Comparison of ENCODE assay signal across 13 cellular contexts in the genomic region with DNA sequence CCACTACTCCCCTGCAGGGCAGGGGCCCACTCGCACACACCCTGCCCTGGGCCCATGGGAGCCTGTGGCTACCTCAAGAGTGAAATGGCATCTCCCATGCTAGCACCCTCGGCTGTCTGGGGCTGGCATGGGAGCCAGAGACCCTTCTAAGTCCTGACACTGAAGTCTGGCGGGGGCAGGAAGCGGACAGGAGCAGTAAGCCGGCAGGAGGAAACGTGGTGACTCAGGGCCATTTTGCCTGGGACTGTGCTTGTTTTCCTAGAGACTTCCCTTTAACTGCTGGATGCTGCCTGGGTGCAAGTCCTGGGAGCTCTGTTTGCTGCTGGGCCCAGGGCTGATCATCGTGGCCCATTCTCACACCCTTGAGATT. TPM values are rescaled to one million over a fixed set of nuclear protein-coding genes. Genes with fewer than 3 reads are reported as not detected.
DNase-seq lines count a peak whose midpoint lies in the region; ATAC-seq and TF ChIP-seq lines count a peak whose summit lies in the region.
"Had no signal": no experiment of that assay in that cellular context is flagged by ENCODE, and none has a peak within 500 bp of the region (broad histone marks: within the 10 kb centered on the region; RNA-seq: fewer than 3 reads in every experiment).

No MANE protein-coding gene starts in this region.

- peaks cover 16% of the 10 kb centered on the region for H3K79me2 ChIP-seq in PC-3 (ENCODE audit: low read length)

- H3K9me3 Mint-ChIP-seq in endodermal cell = no peaks in the 10 kb centered on the region
- no peaks in the 10 kb centered on the region for H3K9me3 Mint-ChIP-seq in stimulated activated memory B cell treated with anti-CD40 and anti-IgM and Interleukin-4, amounts not matched to agents 10 μg/mL and 1 μg/mL and 100 μg/mL, for 72 hours
- H3K9me3 Mint-ChIP-seq: naive thymus-derived CD8-positive, alpha-beta T cell had no signal

- no TSS peak for BruUV-seq in PC-3 (replicated peaks; lab: Mats Ljungman, UMichigan)

- 89 to 94% methylated on average over 6 to 7 of the region's 7 CpGs for WGBS in endodermal cell (ENCODE audit: insufficient coverage in 1 of 2, insufficient read length in 1 of 2), 2 experiments

- no peaks in the 10 kb centered on the region for H3K9me2 ChIP-seq in PC-3 (replicated peaks; ENCODE audit: low read length)

- H3K27me3 ChIP-seq in left ventricle myocardium inferior (ENCODE audit: low read depth) (no peaks in the 10 kb centered on the region), PC-3 (ENCODE audit: low read length) (no peaks in the 10 kb centered on the region), endodermal cell (ENCODE audit: control insufficient read depth, insufficient read depth, low read length, poor library complexity, severe bottlenecking) (no peaks in the 10 kb centered on the region)
- H3K27me3 ChIP-seq: esophagus muscularis mucosa, heart left ventricle had no signal

- H4K20me1 ChIP-seq in PC-3 (ENCODE audit: low read length) = peaks cover 9% of the 10 kb centered on the region; the same call in 1 of the 2 replicates

- no peak overlapping the region for H3K9ac ChIP-seq in PC-3 (ENCODE audit: low read length)
- H3K9ac ChIP-seq in endodermal cell (ENCODE audit: extremely low read depth, low read length, poor library complexity, severe bottlenecking) = no peak overlapping the region

- DNase-seq in Right ventricle myocardium superior (peak; percentile 26), left ventricle myocardium inferior (no peak), PC-3 (no peak), endodermal cell (no peak)
- no peak for DNase-seq in activated CD8-positive, alpha-beta memory T cell treated with anti-CD3 and anti-CD28 coated beads for 24 hours

- H3K4me2 ChIP-seq in PC-3 (ENCODE audit: low read length) = no peak overlapping the region

- intact Hi-C loops in Right ventricle myocardium superior (cut with DNase I) = loop anchor here (5.0 kb wide), 2 partner anchors 41 to 86 kb away; a partner anchor contains a TSS
- intact Hi-C loops in left ventricle myocardium inferior (cut with micrococcal nuclease) = no loop called here
- intact Hi-C loops in PC-3 (cut with micrococcal nuclease) = loop anchor here (1.0 to 2.0 kb wide), 2 partner anchors 42 to 86 kb away; no protein-coding TSS in a partner anchor

- peaks cover 33% of the 10 kb centered on the region for H3K4me1 ChIP-seq in left ventricle myocardium inferior
- H3K4me1 ChIP-seq in PC-3 (ENCODE audit: insufficient read depth, low read length) = no peaks in the 10 kb centered on the region
- H3K4me1 ChIP-seq in endodermal cell (ENCODE audit: control insufficient read depth, insufficient read depth, low read length) = no peaks in the 10 kb centered on the region

- H3K27ac ChIP-seq in left ventricle myocardium inferior (replicated peaks) (no peak overlapping the region), PC-3 (ENCODE audit: low read length) (no peak overlapping the region), endodermal cell (ENCODE audit: low read depth, low read length) (no peak overlapping the region)
- H3K27ac ChIP-seq: coronary artery, esophagus muscularis mucosa, thoracic aorta had no signal

- TF ChIP-seq CTCF in left ventricle myocardium inferior (IDR thresholded peaks at IDR 0.05; ENCODE audit: borderline replicate concordance) = no peak
- no peak for TF ChIP-seq CTCF in PC-3 (conservative IDR thresholded peaks at IDR 0.05; ENCODE audit: low read depth, low read length)
- no peak for TF ChIP-seq CTCF in endodermal cell (conservative IDR thresholded peaks at IDR 0.05)

- no peak overlapping the region for H3K4me3 ChIP-seq in left ventricle myocardium inferior
- H3K4me3 ChIP-seq in PC-3 (ENCODE audit: low read length) = no peak overlapping the region
- no peak overlapping the region for H3K4me3 ChIP-seq in endodermal cell (ENCODE audit: low read length)
- H3K4me3 ChIP-seq: coronary artery, esophagus muscularis mucosa, heart left ventricle, thoracic aorta had no signal

- H3K4me3 Mint-ChIP-seq in endodermal cell = no peak overlapping the region
- no peak overlapping the region for H3K4me3 Mint-ChIP-seq in stimulated activated memory B cell treated with anti-CD40 and anti-IgM and Interleukin-4, amounts not matched to agents 10 μg/mL and 1 μg/mL and 100 μg/mL, for 72 hours
- H3K4me3 Mint-ChIP-seq: naive thymus-derived CD8-positive, alpha-beta T cell had no signal

- H3K4me1 Mint-ChIP-seq in endodermal cell = no peaks in the 10 kb centered on the region
- peaks cover 56% of the 10 kb centered on the region for H3K4me1 Mint-ChIP-seq in stimulated activated memory B cell treated with anti-CD40 and anti-IgM and Interleukin-4, amounts not matched to agents 10 μg/mL and 1 μg/mL and 100 μg/mL, for 72 hours

- POLR2A ChIA-PET in PC-3 (lab: Charles Lee; ENCODE audit: unreplicated experiment) = interaction anchor here (0.6 kb wide), 1 partner anchor 86 kb away, joined by 6 read pairs; no protein-coding TSS in a partner anchor

- H3K9me3 ChIP-seq in left ventricle myocardium inferior (replicated peaks) = no peaks in the 10 kb centered on the region
- H3K9me3 ChIP-seq in PC-3 (ENCODE audit: low read length) = no peaks in the 10 kb centered on the region
- H3K9me3 ChIP-seq in endodermal cell (ENCODE audit: control insufficient read depth, low read length) = no peaks in the 10 kb centered on the region
- H3K9me3 ChIP-seq: esophagus muscularis mucosa, heart left ventricle, thoracic aorta had no signal

- H3K27ac Mint-ChIP-seq in endodermal cell = peak overlapping the region; percentile 58
- no peak overlapping the region for H3K27ac Mint-ChIP-seq in stimulated activated memory B cell treated with anti-CD40 and anti-IgM and Interleukin-4, amounts not matched to agents 10 μg/mL and 1 μg/mL and 100 μg/mL, for 72 hours

- no peak for ATAC-seq in Right ventricle myocardium superior (ENCODE audit: poor library complexity)
- peak; percentile 4; the same call in 1 of the 2 replicates for ATAC-seq in PC-3
- peak; percentile 15 for ATAC-seq in stimulated activated memory B cell treated with anti-CD40 and anti-IgM and Interleukin-4, amounts not matched to agents 10 μg/mL and 1 μg/mL and 100 μg/mL, for 72 hours
- no peak for ATAC-seq in esophagus mucosa
- no peak for ATAC-seq in GM19455 (IDR thresholded peaks at IDR 0.05; ENCODE audit: unreplicated experiment)

- CTCF ChIA-PET in PC-3 (lab: Charles Lee) = interaction anchor here (0.7 to 1.8 kb wide), 10 partner anchors 21 to 270 kb away, joined by 3 to 55 read pairs (median 3); no protein-coding TSS in a partner anchor

- no peaks in the 10 kb centered on the region for H3F3A ChIP-seq in PC-3 (ENCODE audit: low read length, unreplicated experiment)

- H3K36me3 ChIP-seq in left ventricle myocardium inferior (no peaks in the 10 kb centered on the region), PC-3 (ENCODE audit: low read depth, low read length) (peaks cover 22% of the 10 kb centered on the region; the same call in 1 of the 2 replicates), endodermal cell (ENCODE audit: control insufficient read depth, insufficient read depth, low read length) (no peaks in the 10 kb centered on the region)
- H3K36me3 ChIP-seq: thoracic aorta had no signal

- H3K36me3 Mint-ChIP-seq in endodermal cell (ENCODE audit: low read depth) = no peaks in the 10 kb centered on the region
- peaks cover 69% of the 10 kb centered on the region for H3K36me3 Mint-ChIP-seq in stimulated activated memory B cell treated with anti-CD40 and anti-IgM and Interleukin-4, amounts not matched to agents 10 μg/mL and 1 μg/mL and 100 μg/mL, for 72 hours

- no peaks in the 10 kb centered on the region for H3K27me3 Mint-ChIP-seq in endodermal cell (ENCODE audit: insufficient read depth)
- no peaks in the 10 kb centered on the region for H3K27me3 Mint-ChIP-seq in stimulated activated memory B cell treated with anti-CD40 and anti-IgM and Interleukin-4, amounts not matched to agents 10 μg/mL and 1 μg/mL and 100 μg/mL, for 72 hours
- H3K27me3 Mint-ChIP-seq: naive thymus-derived CD8-positive, alpha-beta T cell had no signal

- H2AFZ ChIP-seq in PC-3 (ENCODE audit: low read length) = no peak overlapping the region

RNA-seq across cellular contexts. Expression of a gene that starts 16.8 kb away (rescaled TPM):
- total RNA-seq in Right ventricle myocardium superior = 1.3 TPM
- 1.6 TPM for total RNA-seq in left ventricle myocardium inferior
- total RNA-seq in PC-3 (2014; rRNA removed) = 24.5 and 34.0 TPM in 2 replicates
- total RNA-seq in endodermal cell = 1 to 10 TPM; 6.9 to 8.9 TPM
- 7.8 TPM for polyA plus RNA-seq in endodermal cell (2013, experiment 1 of 2)
- polyA plus RNA-seq in endodermal cell (2013, experiment 2 of 2) = 8.4 TPM
- total RNA-seq in esophagus mucosa = 3.9 TPM

Comparison
In these comparisons a context has a peak if more than half of its experiments do, and no peak if none do; other contexts are left out.
1. ATAC-seq: peak in PC-3 (single experiment) and stimulated activated memory B cell treated with anti-CD40 and anti-IgM and Interleukin-4, amounts not matched to agents 10 μg/mL and 1 μg/mL and 100 μg/mL, for 72 hours (single experiment); none in Right ventricle myocardium superior (single experiment), esophagus mucosa (single experiment) and GM19455 (single experiment).